Comparison of ENCODE assay signal across 10 cellular contexts in the genomic region with DNA sequence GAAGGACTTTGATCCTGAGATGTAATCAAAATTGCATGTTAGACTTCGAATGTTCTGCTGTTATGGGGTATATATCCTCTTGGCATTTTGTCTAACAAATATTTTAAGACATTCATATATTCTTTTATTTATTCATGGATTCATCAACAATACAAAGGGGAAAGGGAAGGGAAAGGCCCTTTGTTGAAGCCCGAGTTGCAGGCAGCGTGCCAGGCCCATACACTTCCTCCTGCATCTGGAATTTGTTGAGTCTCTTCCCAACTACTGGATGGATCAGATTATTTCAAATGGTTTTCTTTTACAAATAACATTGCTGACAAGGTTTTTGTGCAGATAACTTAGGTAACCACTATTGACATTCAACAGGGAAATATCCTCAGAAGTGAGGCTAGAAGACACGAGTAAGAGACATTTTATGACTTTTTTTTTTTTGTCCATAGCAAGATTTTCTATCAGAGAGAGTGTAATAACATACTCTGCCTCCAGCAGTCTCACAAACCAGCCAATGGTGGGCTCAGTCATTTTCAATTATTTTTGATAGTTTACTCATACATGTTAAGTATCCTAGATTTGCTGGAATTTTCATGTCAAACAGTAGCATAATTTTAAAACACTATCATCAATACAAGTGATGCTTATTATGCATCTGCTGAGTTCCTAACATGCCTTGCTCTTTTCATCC.
DNase-seq lines count a peak whose midpoint lies in the region; ATAC-seq, FAIRE-seq and TF ChIP-seq lines count a peak whose summit lies in the region.
"Had no signal": no experiment of that assay in that cellular context is flagged by ENCODE, and none has a peak within 500 bp of the region (broad histone marks: within the 10 kb centered on the region; RNA-seq: fewer than 3 reads in every experiment).

No MANE protein-coding gene starts in this region.

- no peak for ATAC-seq in activated T-helper 17 cell treated with anti-CD3 and anti-CD28 coated beads, Interleukin-2, amount 50 U/mL, for 72 hours (replicated peaks)
- peak in 3 of 8 donors; percentile 38 to 72 (median 64) for ATAC-seq in heart right ventricle

- peaks cover 99% of the 10 kb centered on the region for H3K36me3 Mint-ChIP-seq in activated T-helper 17 cell treated with anti-CD3 and anti-CD28 coated beads, Interleukin-2, amount 50 U/mL, for 72 hours (ENCODE audit: low read depth)
- H3K36me3 Mint-ChIP-seq in type B pancreatic cell = peaks cover 25% of the 10 kb centered on the region

- 79% methylated on average over 4 of the region's 4 CpGs for WGBS in mammary epithelial cell (ENCODE audit: low coverage, missing lambda C conversion rate)
- 50 to 53% methylated on average over 4 of the region's 4 CpGs for WGBS in heart right ventricle, 2 donors

- DNase-seq in mammary epithelial cell = no peak
- no peak for DNase-seq in breast epithelium (ENCODE audit: low spot score in 2 of 2)
- peak; percentile 65 to 69 for DNase-seq in heart right ventricle
- DNase-seq in type B pancreatic cell (ENCODE audit: extremely low spot score, unreplicated experiment) = peak; percentile 2
- no peak for DNase-seq in NCI-H1417 treated with DMSO at 0.1 percent for 48 hours (lab: John Stamatoyannopoulos, UW)
- no peak for DNase-seq in SW 1271 (lab: John Stamatoyannopoulos, UW)
- no peak for DNase-seq in H54 (ENCODE audit: insufficient read length, low spot score)
- DNase-seq: Caco-2, NCI-H748 treated with DMSO at 0.1 percent for 48 hours had no signal

- FAIRE-seq in H54 (lab: Jason Lieb, UNC) = no peak

- H3K4me1 ChIP-seq in mammary epithelial cell (ENCODE audit: insufficient read depth, low read length) (peaks cover 10% of the 10 kb centered on the region), breast epithelium (no peaks in the 10 kb centered on the region), heart right ventricle (peaks cover 3 to 61% (median 55%) of the 10 kb centered on the region in 9 donors)

- peak overlapping the region; percentile 32 for H3K4me3 Mint-ChIP-seq in activated T-helper 17 cell treated with anti-CD3 and anti-CD28 coated beads, Interleukin-2, amount 50 U/mL, for 72 hours
- H3K4me3 Mint-ChIP-seq in type B pancreatic cell = no peak overlapping the region

- no peak overlapping the region for H2AFZ ChIP-seq in mammary epithelial cell (ENCODE audit: low read depth, low read length)

- no peaks in the 10 kb centered on the region for H3K27me3 Mint-ChIP-seq in activated T-helper 17 cell treated with anti-CD3 and anti-CD28 coated beads, Interleukin-2, amount 50 U/mL, for 72 hours
- no peaks in the 10 kb centered on the region for H3K27me3 Mint-ChIP-seq in type B pancreatic cell

- no peaks in the 10 kb centered on the region for H3K79me2 ChIP-seq in mammary epithelial cell (ENCODE audit: insufficient read depth, low read length)

- TF ChIP-seq POLR2A in breast epithelium (IDR thresholded peaks at IDR 0.05) = no peak
- no peak for TF ChIP-seq POLR2A in H54 (IDR thresholded peaks at IDR 0.05; ENCODE audit: low read depth, low read length)

- CTCF ChIA-PET in mammary epithelial cell (lab: Charles Lee; ENCODE audit: low non-redundant PET) = no interaction called here

- no peaks in the 10 kb centered on the region for H3K9me3 Mint-ChIP-seq in activated T-helper 17 cell treated with anti-CD3 and anti-CD28 coated beads, Interleukin-2, amount 50 U/mL, for 72 hours
- peaks cover 5% of the 10 kb centered on the region for H3K9me3 Mint-ChIP-seq in type B pancreatic cell

- no TSS peak for BruUV-seq in mammary epithelial cell (replicated peaks; lab: Mats Ljungman, UMichigan)

- H3K27ac ChIP-seq in mammary epithelial cell (ENCODE audit: insufficient read depth, low read depth, low read length) = no peak overlapping the region
- H3K27ac ChIP-seq in breast epithelium = peak overlapping the region in 1 of 2 donors; percentile 50
- H3K27ac ChIP-seq in heart right ventricle = peak overlapping the region in 7 of 10 donors; percentile 6 to 83 (median 42)

- peak; percentile 1 to 5 for TF ChIP-seq CTCF in mammary epithelial cell (conservative IDR thresholded peaks at IDR 0.05 in 1 of 2, IDR thresholded peaks at IDR 0.05 in 1 of 2; ENCODE audit: extremely low read depth in 1 of 2, insufficient read depth in 1 of 2, low read depth in 1 of 2, low read length in 2 of 2)
- TF ChIP-seq CTCF in breast epithelium (IDR thresholded peaks at IDR 0.05) = no peak
- TF ChIP-seq CTCF in heart right ventricle (IDR thresholded peaks at IDR 0.05) = peak in 1 of 9 donors; percentile 11
- peak; percentile 49 for TF ChIP-seq CTCF in type B pancreatic cell (conservative IDR thresholded peaks at IDR 0.05)

- no peak overlapping the region for H3K27ac Mint-ChIP-seq in activated T-helper 17 cell treated with anti-CD3 and anti-CD28 coated beads, Interleukin-2, amount 50 U/mL, for 72 hours
- no peak overlapping the region for H3K27ac Mint-ChIP-seq in type B pancreatic cell

- no peaks in the 10 kb centered on the region for H4K20me1 ChIP-seq in mammary epithelial cell (ENCODE audit: insufficient read depth, low read length)

- peaks cover 66% of the 10 kb centered on the region for H3K4me1 Mint-ChIP-seq in activated T-helper 17 cell treated with anti-CD3 and anti-CD28 coated beads, Interleukin-2, amount 50 U/mL, for 72 hours
- H3K4me1 Mint-ChIP-seq in type B pancreatic cell (ENCODE audit: unreplicated experiment) = peaks cover 13% of the 10 kb centered on the region

- H3K4me3 ChIP-seq in mammary epithelial cell (replicated peaks in 1 of 3; ENCODE audit: insufficient read depth in 1 of 3, low read depth in 2 of 3, low read length in 3 of 3) (no peak overlapping the region), breast epithelium (no peak overlapping the region), heart right ventricle (no peak overlapping the region)

- no peak overlapping the region for H3K4me2 ChIP-seq in mammary epithelial cell (ENCODE audit: insufficient read depth, low read depth, low read length)

- H3K9me3 ChIP-seq in mammary epithelial cell (replicated peaks; ENCODE audit: insufficient read depth, low read length) (no peaks in the 10 kb centered on the region), breast epithelium (no peaks in the 10 kb centered on the region), heart right ventricle (no peaks in the 10 kb centered on the region)
- H3K9me3 ChIP-seq: Caco-2 had no signal

- in situ Hi-C loops in mammary epithelial cell (cut with MboI; ENCODE audit: low sequenced_read_pairs in 2 of 2) = no loop called here

- H3K9ac ChIP-seq in mammary epithelial cell (ENCODE audit: insufficient read depth, low read length) = no peak overlapping the region

- peaks cover 3% of the 10 kb centered on the region for H3K36me3 ChIP-seq in mammary epithelial cell (ENCODE audit: insufficient read depth, low read length)
- H3K36me3 ChIP-seq in breast epithelium = no peaks in the 10 kb centered on the region
- peaks cover 0 to 50% (median 11%) of the 10 kb centered on the region in 9 donors for H3K36me3 ChIP-seq in heart right ventricle

- dilution Hi-C loops in mammary epithelial cell (cut with HindIII; ENCODE audit: low sequenced_read_pairs) = no loop called here

- intact Hi-C loops in mammary epithelial cell (cut with micrococcal nuclease) = no loop called here
- intact Hi-C loops in breast epithelium (cut with DNase I; ENCODE audit: low total_unique reads) = no loop called here
- intact Hi-C loops in heart right ventricle (cut with DNase I) = loop anchor here in 3 of 10 donors (10.0 kb wide), 1 partner anchor 110 kb away; the partner anchor contains the start of gene ST6GAL1 (in 3 of the 3)

- no peaks in the 10 kb centered on the region for H3K27me3 ChIP-seq in mammary epithelial cell (ENCODE audit: insufficient read depth, low read length)
- no peaks in the 10 kb centered on the region for H3K27me3 ChIP-seq in breast epithelium
- no peaks in the 10 kb centered on the region for H3K27me3 ChIP-seq in heart right ventricle

Comparison
In these comparisons a context has a peak if more than half of its experiments do, and no peak if none do; other contexts are left out.
1. CTCF ChIP-seq: peak in mammary epithelial cell (2 of 2) and type B pancreatic cell (single experiment); none in breast epithelium (0 of 3).
2. DNase-seq: peak in heart right ventricle (2 of 2) and type B pancreatic cell (single experiment); none in mammary epithelial cell (single experiment), breast epithelium (0 of 2), NCI-H1417 treated with DMSO at 0.1 percent for 48 hours (single experiment), SW 1271 (0 of 2) and H54 (single experiment).